ENCODE assay signal across 1 cellular context in the genomic region with DNA sequence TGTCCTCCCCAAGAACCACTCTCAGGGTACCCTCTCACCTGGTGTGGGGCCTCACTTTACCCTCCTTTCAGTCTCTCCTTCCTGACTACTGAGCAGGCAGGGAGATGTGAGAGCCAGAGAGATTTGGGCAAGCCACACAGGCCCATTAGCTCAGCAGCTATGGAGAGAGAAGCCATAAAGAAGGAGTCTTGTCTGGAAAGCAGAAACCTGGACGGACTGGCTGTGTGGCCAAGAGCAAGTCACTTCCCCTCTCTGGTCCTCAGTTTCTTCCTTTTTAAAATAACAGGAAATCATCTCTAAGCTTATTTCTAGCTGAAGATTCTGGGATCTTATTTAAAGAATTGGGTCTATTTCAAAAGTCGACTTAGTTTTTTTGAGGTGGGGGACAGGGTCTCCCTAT.
TF ChIP-seq lines count a peak whose summit lies in the region.

No MANE protein-coding gene starts in this region.

TF ChIP-seq in HepG2, 621 proteins besides CTCF, POLR2A, EP300 and RAD21:
- TF ChIP-seq, protein P1, sequence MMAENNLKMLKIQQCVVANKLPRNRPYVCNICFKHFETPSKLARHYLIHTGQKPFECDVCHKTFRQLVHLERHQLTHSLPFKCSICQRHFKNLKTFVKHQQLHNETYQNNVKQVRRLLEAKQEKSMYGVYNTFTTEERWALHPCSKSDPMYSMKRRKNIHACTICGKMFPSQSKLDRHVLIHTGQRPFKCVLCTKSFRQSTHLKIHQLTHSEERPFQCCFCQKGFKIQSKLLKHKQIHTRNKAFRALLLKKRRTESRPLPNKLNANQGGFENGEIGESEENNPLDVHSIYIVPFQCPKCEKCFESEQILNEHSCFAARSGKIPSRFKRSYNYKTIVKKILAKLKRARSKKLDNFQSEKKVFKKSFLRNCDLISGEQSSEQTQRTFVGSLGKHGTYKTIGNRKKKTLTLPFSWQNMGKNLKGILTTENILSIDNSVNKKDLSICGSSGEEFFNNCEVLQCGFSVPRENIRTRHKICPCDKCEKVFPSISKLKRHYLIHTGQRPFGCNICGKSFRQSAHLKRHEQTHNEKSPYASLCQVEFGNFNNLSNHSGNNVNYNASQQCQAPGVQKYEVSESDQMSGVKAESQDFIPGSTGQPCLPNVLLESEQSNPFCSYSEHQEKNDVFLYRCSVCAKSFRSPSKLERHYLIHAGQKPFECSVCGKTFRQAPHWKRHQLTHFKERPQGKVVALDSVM (CRISPR knock-in tag; IDR thresholded peaks at IDR 0.05), result no peak
- TF ChIP-seq TAF1 (CRISPR knock-in tag; IDR thresholded peaks at IDR 0.05), result no peak
- TF ChIP-seq NFYC (CRISPR knock-in tag; IDR thresholded peaks at IDR 0.05), result no peak
- TF ChIP-seq ZNF703 (CRISPR knock-in tag; IDR thresholded peaks at IDR 0.05; ENCODE audit: borderline replicate concordance), result no peak
- TF ChIP-seq ZNF768 (CRISPR knock-in tag; IDR thresholded peaks at IDR 0.05), result peak; percentile 76; the same call in 1 of the 2 replicates
